In the genomic region with DNA sequence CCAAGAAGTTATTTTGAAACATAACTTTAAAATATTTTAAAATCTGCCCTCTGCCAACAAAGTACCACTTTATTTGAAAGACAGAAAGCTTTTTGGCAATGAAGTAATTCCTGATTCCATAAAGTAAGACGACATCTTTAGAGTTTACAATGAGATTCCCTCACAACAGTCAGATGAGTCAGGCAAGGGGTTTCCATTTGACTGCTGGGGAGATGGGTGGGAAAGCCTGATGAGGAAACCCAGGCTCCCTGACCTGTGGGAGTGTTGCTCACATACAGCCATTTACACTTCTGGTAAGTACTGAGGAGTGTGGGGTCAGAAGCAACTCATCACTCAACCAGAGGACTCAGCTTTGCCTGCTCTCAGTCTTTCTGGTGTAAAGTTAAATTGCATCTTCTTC, we compare ENCODE assay signal across 21 cellular contexts. TPM values are rescaled to one million over a fixed set of nuclear protein-coding genes. Genes with fewer than 3 reads are reported as not detected.
DNase-seq lines count a peak whose midpoint lies in the region; ATAC-seq, FAIRE-seq and TF ChIP-seq lines count a peak whose summit lies in the region.
"Had no signal": no experiment of that assay in that cellular context is flagged by ENCODE, and none has a peak within 500 bp of the region (broad histone marks: within the 10 kb centered on the region; RNA-seq: fewer than 3 reads in every experiment).

No MANE protein-coding gene starts in this region.

- H3K27me3 Mint-ChIP-seq in endodermal cell (ENCODE audit: insufficient read depth) = peaks cover 9% of the 10 kb centered on the region
- H3K27me3 Mint-ChIP-seq in effector memory CD8-positive, alpha-beta T cell = no peaks in the 10 kb centered on the region
- H3K27me3 Mint-ChIP-seq: CD4-positive, CD25-positive, alpha-beta regulatory T cell had no signal

- peak; percentile 35 for DNase-seq in ACHN
- DNase-seq in M059J (ENCODE audit: low read depth) = peak; percentile 41
- DNase-seq in endodermal cell = peak; percentile 63
- no peak for DNase-seq in left lung
- DNase-seq in effector memory CD8-positive, alpha-beta T cell = no peak
- no peak for DNase-seq in mesenteric fat pad (ENCODE audit: low spot score)
- no peak for DNase-seq in ecto neural progenitor cell (ENCODE audit: low spot score)
- no peak for DNase-seq in GM12891 (ENCODE audit: insufficient read length, low spot score)
- DNase-seq: activated CD4-positive, CD25-positive, alpha-beta regulatory T cell treated with anti-CD3 and anti-CD28 coated beads, Interleukin-2, amount 50 U/mL, for 72 hours; CD4-positive, CD25-positive, alpha-beta regulatory T cell; H9; NCI-H1092 treated with DMSO at 0.1 percent for 48 hours; NCI-H82; stimulated activated CD4-positive, alpha-beta T cell treated with anti-CD3 and anti-CD28 coated beads, Interleukin-4, amount 100 ng/mL, for 24 hours had no signal

- H3K9ac ChIP-seq in endodermal cell (ENCODE audit: extremely low read depth, low read length, poor library complexity, severe bottlenecking) = no peak overlapping the region

- no peaks in the 10 kb centered on the region for H3K9me3 Mint-ChIP-seq in endodermal cell
- no peaks in the 10 kb centered on the region for H3K9me3 Mint-ChIP-seq in effector memory CD8-positive, alpha-beta T cell
- H3K9me3 Mint-ChIP-seq: brain; CD4-positive, CD25-positive, alpha-beta regulatory T cell; H9; mesothelial cell of epicardium had no signal

- H3K36me3 ChIP-seq in endodermal cell (ENCODE audit: control insufficient read depth, insufficient read depth, low read length) (no peaks in the 10 kb centered on the region), left lung (no peaks in the 10 kb centered on the region)
- H3K36me3 ChIP-seq: neutrophil, tibial nerve had no signal

- H3K9me3 ChIP-seq in endodermal cell (ENCODE audit: control insufficient read depth, low read length) = no peaks in the 10 kb centered on the region
- no peaks in the 10 kb centered on the region for H3K9me3 ChIP-seq in left lung
- H3K9me3 ChIP-seq: neutrophil, tibial nerve had no signal

- H3K4me1 ChIP-seq in endodermal cell (ENCODE audit: control insufficient read depth, insufficient read depth, low read length) (no peaks in the 10 kb centered on the region), left lung (peaks cover 36 to 41% of the 10 kb centered on the region in 2 donors)

- intact Hi-C loops in left lung (cut with DNase I) = no loop called here

- H3K27me3 ChIP-seq in endodermal cell (ENCODE audit: control insufficient read depth, insufficient read depth, low read length, poor library complexity, severe bottlenecking) (peaks cover 17% of the 10 kb centered on the region), left lung (no peaks in the 10 kb centered on the region)
- H3K27me3 ChIP-seq: neutrophil, tibial nerve had no signal

- H3K4me3 ChIP-seq in endodermal cell (ENCODE audit: low read length) (no peak overlapping the region), left lung (no peak overlapping the region)
- H3K4me3 ChIP-seq: tibial nerve had no signal

- H3K27ac Mint-ChIP-seq in endodermal cell = no peak overlapping the region
- H3K27ac Mint-ChIP-seq in effector memory CD8-positive, alpha-beta T cell = no peak overlapping the region
- H3K27ac Mint-ChIP-seq: CD4-positive, CD25-positive, alpha-beta regulatory T cell; H9; mesothelial cell of epicardium had no signal

- no peak for TF ChIP-seq CTCF in endodermal cell (conservative IDR thresholded peaks at IDR 0.05)
- no peak for TF ChIP-seq CTCF in left lung (IDR thresholded peaks at IDR 0.05)

- FAIRE-seq in GM12891 (lab: Jason Lieb, UNC) = no peak
- FAIRE-seq: A204.1 had no signal

- 67 to 71% methylated on average over 1 of the region's 1 CpG for WGBS in endodermal cell (ENCODE audit: insufficient coverage in 1 of 2, insufficient read length in 1 of 2), 2 experiments

- H3K27ac ChIP-seq in endodermal cell (ENCODE audit: low read depth, low read length) (no peak overlapping the region), left lung (peak overlapping the region in 1 of 2 donors; percentile 9)
- H3K27ac ChIP-seq: neutrophil had no signal

- peak; percentile 20 for ATAC-seq in left lung
- no peak for ATAC-seq in effector memory CD8-positive, alpha-beta T cell (replicated peaks)
- ATAC-seq: sciatic nerve had no signal

- H3K4me1 Mint-ChIP-seq in endodermal cell = peaks cover 23% of the 10 kb centered on the region
- H3K4me1 Mint-ChIP-seq in effector memory CD8-positive, alpha-beta T cell (ENCODE audit: low read depth in 2 of 2) = no peaks in the 10 kb centered on the region
- H3K4me1 Mint-ChIP-seq: CD4-positive, CD25-positive, alpha-beta regulatory T cell had no signal

- in situ Hi-C loops in ACHN (cut with HindIII; ENCODE audit: low pct_ligation_motif_present, low pct_unique_long_range_greater_than_20kb, low sequenced_read_pairs) = no loop called here

- no peak for TF ChIP-seq POLR2A in GM12891 (IDR thresholded peaks at IDR 0.05; ENCODE audit: low read depth, low read length)

- no peaks in the 10 kb centered on the region for H3K36me3 Mint-ChIP-seq in endodermal cell (ENCODE audit: low read depth)
- H3K36me3 Mint-ChIP-seq in effector memory CD8-positive, alpha-beta T cell (ENCODE audit: insufficient read depth) = no peaks in the 10 kb centered on the region
- H3K36me3 Mint-ChIP-seq: brain; CD4-positive, CD25-positive, alpha-beta regulatory T cell; mesothelial cell of epicardium had no signal

- H3K4me3 Mint-ChIP-seq in endodermal cell = no peak overlapping the region
- H3K4me3 Mint-ChIP-seq in effector memory CD8-positive, alpha-beta T cell = no peak overlapping the region
- H3K4me3 Mint-ChIP-seq: CD4-positive, CD25-positive, alpha-beta regulatory T cell; H9; mesothelial cell of epicardium had no signal

TF ChIP-seq in GM12891, 5 proteins besides CTCF, POLR2A, EP300 and RAD21:
- TF ChIP-seq POU2F2 (IDR thresholded peaks at IDR 0.05; ENCODE audit: low read depth, low read length) = no peak
- TF ChIP-seq TAF1 (IDR thresholded peaks at IDR 0.05; ENCODE audit: low read depth, low read length) = no peak
- TF ChIP-seq POLR2AphosphoS5 (IDR thresholded peaks at IDR 0.05; ENCODE audit: low read depth, low read length) = no peak
TF ChIP-seq in GM12891: peak in this region for 0.

RNA-seq across cellular contexts. Expression of gene KITLG, which starts 10.2 kb away (rescaled TPM):
- 11.8 and 13.0 TPM in 2 replicates for total RNA-seq in M059J (2014; rRNA removed; shearing (Covaris generic))
- total RNA-seq in endodermal cell (10 to 100 TPM in 1 of 2 donors, 1 to 10 TPM in 1; 7.0 to 14.3 TPM), left lung (10 to 100 TPM; 52.6 to 69.1 TPM), mesenteric fat pad (9.6 TPM)
- 15.7 TPM for polyA plus RNA-seq in endodermal cell (2013, experiment 1 of 2)
- polyA plus RNA-seq in endodermal cell (2013, experiment 2 of 2) = 13.4 TPM
- 0.01 TPM for polyA plus RNA-seq in GM12891 (2012; ENCODE audit: low read depth, missing spikeins)
- total RNA-seq: CD4-positive, CD25-positive, alpha-beta regulatory T cell; T-helper 1 cell treated with Interleukin-12 subunit alpha and Interleukin-12 subunit beta and Interleukin-4 antibody, amounts not matched to agents 30 ng/mL and 1 ng/mL, for 36 hours had no signal
- polyA plus RNA-seq: CD4-positive, CD25-positive, alpha-beta regulatory T cell had no signal

Comparison
In these comparisons a context has a peak if more than half of its experiments do, and no peak if none do; other contexts are left out.
1. DNase-seq: peak in ACHN (single experiment), M059J (single experiment) and endodermal cell (single experiment); none in left lung (0 of 2), effector memory CD8-positive, alpha-beta T cell (0 of 3), mesenteric fat pad (single experiment), ecto neural progenitor cell (single experiment) and GM12891 (single experiment).